1 cellular context compared by ENCODE assay signal in genomic region chr4:42609051-42609450, GRCh38.
TF ChIP-seq lines count a peak whose summit lies in the region.

No MANE protein-coding gene starts in this region.

TF ChIP-seq in GM12878, 131 proteins besides CTCF, POLR2A, EP300 and RAD21 (continued from another document):
- TF ChIP-seq ZNF687 (IDR thresholded peaks at IDR 0.05) (no peak), SREBF2 (IDR thresholded peaks at IDR 0.05; ENCODE audit: low read length) (no peak), PBX3 (IDR thresholded peaks at IDR 0.05; ENCODE audit: insufficient replicate concordance, low read depth, low read length) (no peak), CHD4 (IDR thresholded peaks at IDR 0.05) (no peak), CREB1 (IDR thresholded peaks at IDR 0.05; ENCODE audit: low read depth) (no peak), FOXK2 (IDR thresholded peaks at IDR 0.05) (no peak), NRF1 (conservative IDR thresholded peaks at IDR 0.05; ENCODE audit: low read depth, low read length) (no peak)
